26 cellular contexts compared by ENCODE assay signal in genomic region chr5:129768715-129769114, GRCh38. TPM values are rescaled to one million over a fixed set of nuclear protein-coding genes. Genes with fewer than 3 reads are reported as not detected.
"Had no signal": no experiment of that assay in that cellular context is flagged by ENCODE, and none has a peak within 500 bp of the region (broad histone marks: within the 10 kb centered on the region; RNA-seq: fewer than 3 reads in every experiment).

No MANE protein-coding gene starts in this region.

- FAIRE-seq: bronchial epithelial cell had no signal

- H3K27me3 ChIP-seq: gastrocnemius medialis, ovary, stomach, thyroid gland, upper lobe of left lung, vagina had no signal

- H3K36me3 ChIP-seq: esophagus squamous epithelium, gastrocnemius medialis, ovary, prostate gland, stomach, thyroid gland, upper lobe of left lung, vagina, WERI-Rb-1 had no signal

- H3K4me1 ChIP-seq: esophagus squamous epithelium, gastrocnemius medialis, prostate gland, thyroid gland, vagina had no signal

- DNase-seq: activated CD4-positive, alpha-beta T cell treated with anti-CD3 and anti-CD28 coated beads for 48 hours; activated CD4-positive, alpha-beta T cell treated with anti-CD3 and anti-CD28 coated beads, Interleukin-2, amount 50 U/mL, for 48 hours; activated CD8-positive, alpha-beta memory T cell treated with anti-CD3 and anti-CD28 coated beads for 24 hours; activated effector memory CD4-positive, alpha-beta T cell treated with Interleukin-2 at 50 U/mL for 16 hours; activated naive CD4-positive, alpha-beta T cell treated with Interleukin-2 at 50 U/mL for 16 hours; esophagus squamous epithelium; gastrocnemius medialis; glutamatergic neuron; islet precursor cell; left ventricle myocardium superior; naive thymus-derived CD4-positive, alpha-beta T cell; ovary; retina; stimulated activated CD4-positive, alpha-beta T cell treated with anti-CD3 and anti-CD28 coated beads, Interleukin-15, amount 100 ng/mL, for 24 hours; stimulated activated CD4-positive, alpha-beta T cell treated with anti-CD3 and anti-CD28 coated beads, Interleukin-2, amount 100 ng/mL, for 24 hours; stimulated activated naive B cell treated with anti-CD40 and anti-IgM and Interleukin-4, amounts not matched to agents 10 μg/mL and 1 μg/mL and 100 μg/mL, for 72 hours; stomach; thyroid gland; WERI-Rb-1 had no signal

- H3K4me3 ChIP-seq: esophagus squamous epithelium, gastrocnemius medialis, ovary, prostate gland, stomach, thyroid gland, upper lobe of left lung, vagina had no signal

- H3K9me3 ChIP-seq: esophagus squamous epithelium, gastrocnemius medialis, ovary, prostate gland, stomach, thyroid gland, upper lobe of left lung, vagina had no signal

- H3K27ac ChIP-seq: epithelial cell of prostate, esophagus squamous epithelium, gastrocnemius medialis, ovary, prostate gland, stomach, thyroid gland, upper lobe of left lung, vagina, WERI-Rb-1 had no signal

RNA-seq across cellular contexts. Expression of gene MINAR2, which starts 20.8 kb away (rescaled TPM):
- total RNA-seq: bronchial epithelial cell; esophagus squamous epithelium; gastrocnemius medialis; left ventricle myocardium superior; lung microvascular endothelial cell; naive thymus-derived CD4-positive, alpha-beta T cell; prostate gland; stomach; thyroid gland; upper lobe of left lung; vagina had no signal
- polyA plus RNA-seq: adipose tissue; naive thymus-derived CD4-positive, alpha-beta T cell; stomach had no signal
